In the genomic region with DNA sequence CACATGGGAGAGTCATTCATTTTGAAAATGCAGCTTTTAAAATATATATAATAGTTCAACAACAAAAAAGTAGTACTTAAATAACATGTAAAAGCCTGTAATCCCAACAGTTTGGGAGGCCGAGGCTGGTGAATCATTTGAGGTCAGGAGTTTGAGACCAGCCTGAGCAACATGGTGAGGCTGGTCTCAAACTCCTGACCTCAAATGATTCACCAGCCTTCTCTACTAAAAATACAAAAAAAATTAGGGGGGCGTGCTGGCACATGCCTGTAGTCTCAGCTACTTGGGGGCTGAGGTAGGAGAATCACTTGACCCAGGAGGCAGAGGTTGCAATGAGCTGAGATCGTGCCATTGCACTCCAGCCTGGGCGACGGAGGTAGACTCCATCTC, we compare ENCODE assay signal across 34 cellular contexts.
DNase-seq lines count a peak whose midpoint lies in the region; ATAC-seq, FAIRE-seq and TF ChIP-seq lines count a peak whose summit lies in the region.
"Had no signal": no experiment of that assay in that cellular context is flagged by ENCODE, and none has a peak within 500 bp of the region (broad histone marks: within the 10 kb centered on the region; RNA-seq: fewer than 3 reads in every experiment).

No MANE protein-coding gene starts in this region.

- no peak overlapping the region for H2AFZ ChIP-seq in astrocyte (ENCODE audit: low read depth, low read length)
- H2AFZ ChIP-seq: hepatocyte had no signal

- peaks cover 84% of the 10 kb centered on the region for H3K36me3 Mint-ChIP-seq in HFFc6 (ENCODE audit: low read depth)
- peaks cover 28% of the 10 kb centered on the region for H3K36me3 Mint-ChIP-seq in astrocyte (ENCODE audit: low read depth, unreplicated experiment)

- H3K4me3 Mint-ChIP-seq in HFFc6 (no peak overlapping the region), astrocyte (ENCODE audit: unreplicated experiment) (no peak overlapping the region)
- H3K4me3 Mint-ChIP-seq: naive thymus-derived CD8-positive, alpha-beta T cell; stimulated activated naive CD8-positive, alpha-beta T cell treated with anti-CD3 and anti-CD28 coated beads, Interleukin-15, amount 100 ng/mL, for 72 hours; T-helper 1 cell treated with Interleukin-12 subunit alpha and Interleukin-12 subunit beta and Interleukin-4 antibody, amounts not matched to agents 30 μg/mL and 1 μg/mL, for 36 hours had no signal

- peak overlapping the region; percentile 46 for H3K9ac ChIP-seq in astrocyte (ENCODE audit: low read length)
- H3K9ac ChIP-seq: SK-N-SH had no signal

- H3K27ac Mint-ChIP-seq in HFFc6 (peak overlapping the region; percentile 74), astrocyte (ENCODE audit: unreplicated experiment) (no peak overlapping the region)
- H3K27ac Mint-ChIP-seq: T-helper 1 cell treated with Interleukin-12 subunit alpha and Interleukin-12 subunit beta and Interleukin-4 antibody, amounts not matched to agents 30 μg/mL and 1 μg/mL, for 36 hours had no signal

- no peak overlapping the region for H3K4me3 ChIP-seq in A673 (ENCODE audit: low read depth, low read length, poor library complexity, severe bottlenecking)
- no peak overlapping the region for H3K4me3 ChIP-seq in astrocyte (ENCODE audit: insufficient read depth, low read depth, low read length)
- H3K4me3 ChIP-seq in fibroblast of mammary gland (ENCODE audit: control insufficient read depth, low read depth, low read length), result no peak overlapping the region
- no peak overlapping the region for H3K4me3 ChIP-seq in HAP-1
- H3K4me3 ChIP-seq: hepatocyte, lung, skin epidermis, thyroid gland had no signal

- DNase-seq in A673 (ENCODE audit: low spot score), result no peak
- DNase-seq in HFFc6, result no peak
- no peak for DNase-seq in astrocyte (ENCODE audit: low read depth)
- peak; percentile 27 for DNase-seq in fibroblast of mammary gland (ENCODE audit: low read depth)
- no peak for DNase-seq in GM20000 (ENCODE audit: low spot score)
- no peak for DNase-seq in HAP-1 (ENCODE audit: low spot score in 2 of 2)
- DNase-seq: activated CD4-positive, alpha-beta T cell treated with anti-CD3 and anti-CD28 coated beads, Interleukin-2, amount 50 U/mL, for 48 hours; activated gamma-delta T cell treated with Interleukin-2 at 50 U/mL for 16 hours; activated T-cell treated with anti-CD3 and anti-CD28 coated beads, Interleukin-2, amount 50 U/mL, for 48 hours; DMS79 treated with DMSO at 0.1 percent for 48 hours; KBM-7; left cardiac atrium; MM.1S; naive thymus-derived CD8-positive, alpha-beta T cell; NCI-H1417 treated with DMSO at 0.1 percent for 48 hours; NCI-H2081 treated with DMSO at 0.1 percent for 48 hours; NCI-H2227 treated with DMSO at 0.1 percent for 48 hours; NCI-H526 treated with DMSO at 0.1 percent for 48 hours; NK-92 treated with Interleukin-12 subunit alpha and Interleukin-12 subunit beta, amount 100 ng/mL, for 24 hours; SK-N-SH; stimulated activated CD4-positive, alpha-beta T cell treated with anti-CD3 and anti-CD28 coated beads, Interleukin-2, amount 100 ng/mL, for 24 hours; stimulated activated CD8-positive, alpha-beta memory T cell treated with anti-CD3 and anti-CD28 coated beads, Interleukin-4, amount 100 ng/mL, for 48 hours; stimulated activated naive CD8-positive, alpha-beta T cell treated with anti-CD3 and anti-CD28 coated beads, Interleukin-15, amount 100 ng/mL, for 72 hours; thyroid gland had no signal

- H3K9me3 Mint-ChIP-seq in HFFc6 (peaks cover 12% of the 10 kb centered on the region), astrocyte (ENCODE audit: unreplicated experiment) (peaks cover 11% of the 10 kb centered on the region)

- H3K4me2 ChIP-seq in astrocyte (ENCODE audit: low read length), result no peak overlapping the region
- H3K4me2 ChIP-seq: hepatocyte, SK-N-SH had no signal

- H3K9me3 ChIP-seq in A673 (ENCODE audit: low read depth, low read length, poor library complexity, severe bottlenecking) (no peaks in the 10 kb centered on the region), astrocyte (ENCODE audit: insufficient read depth, low read depth, low read length) (no peaks in the 10 kb centered on the region), HAP-1 (no peaks in the 10 kb centered on the region; the same call in 1 of the 2 replicates)
- H3K9me3 ChIP-seq: SK-N-SH, thyroid gland had no signal

- in situ Hi-C loops in HAP-1 (cut with MboI; ENCODE audit: low sequenced_read_pairs), result no loop called here

- H3K36me3 ChIP-seq in A673 (ENCODE audit: insufficient read depth, low read length, poor library complexity, severe bottlenecking), result peaks cover 7% of the 10 kb centered on the region
- H3K36me3 ChIP-seq in astrocyte (ENCODE audit: insufficient read depth, low read length), result peaks cover 15% of the 10 kb centered on the region
- H3K36me3 ChIP-seq in HAP-1 (replicated peaks), result no peaks in the 10 kb centered on the region

- TF ChIP-seq CTCF in A673 (conservative IDR thresholded peaks at IDR 0.05; ENCODE audit: low read depth, low read length) (no peak), HFFc6 (IDR thresholded peaks at IDR 0.05) (no peak), astrocyte (IDR thresholded peaks at IDR 0.05; ENCODE audit: insufficient read depth, low read depth, low read length) (no peak), fibroblast of mammary gland (conservative IDR thresholded peaks at IDR 0.05; ENCODE audit: control insufficient read depth, insufficient read depth, low read depth, low read length) (no peak), GM20000 (IDR thresholded peaks at IDR 0.05; ENCODE audit: extremely low read depth, missing control alignments) (no peak)

- FAIRE-seq in astrocyte (lab: Jason Lieb, UNC), result no peak
- FAIRE-seq: A204.1, endothelial cell of umbilical vein, GM18507 had no signal

- POLR2A ChIA-PET in A673 (lab: Charles Lee; ENCODE audit: low non-redundant PET), result interaction anchor here (0.6 kb wide), 1 partner anchor 447 kb away, joined by 3 read pairs; no protein-coding TSS in a partner anchor

- H4K20me1 ChIP-seq in astrocyte (ENCODE audit: insufficient read depth, low read length), result no peaks in the 10 kb centered on the region

- H3K27ac ChIP-seq in A673 (ENCODE audit: low read depth, low read length, poor library complexity, severe bottlenecking) (peak overlapping the region; percentile 37), astrocyte (ENCODE audit: low read depth, low read length) (peak overlapping the region; percentile 22)
- H3K27ac ChIP-seq: hepatocyte, skin epidermis, thyroid gland had no signal

- BruUV-seq in A673 (replicated peaks; lab: Mats Ljungman, UMichigan), result no TSS peak

- H3K27me3 ChIP-seq in A673 (replicated peaks; ENCODE audit: insufficient read depth, low read depth, low read length, poor library complexity) (no peaks in the 10 kb centered on the region), astrocyte (ENCODE audit: insufficient read depth, low read length) (no peaks in the 10 kb centered on the region), HAP-1 (ENCODE audit: low read depth) (no peaks in the 10 kb centered on the region)
- H3K27me3 ChIP-seq: hepatocyte, thyroid gland had no signal

- H3K27me3 Mint-ChIP-seq in HFFc6 (ENCODE audit: insufficient read depth), result peaks cover 13% of the 10 kb centered on the region
- H3K27me3 Mint-ChIP-seq in astrocyte (ENCODE audit: low read depth, unreplicated experiment), result no peaks in the 10 kb centered on the region
- H3K27me3 Mint-ChIP-seq: naive thymus-derived CD8-positive, alpha-beta T cell; stimulated activated naive CD8-positive, alpha-beta T cell treated with anti-CD3 and anti-CD28 coated beads, Interleukin-15, amount 100 ng/mL, for 72 hours had no signal

- intact Hi-C loops in A673 (cut with micrococcal nuclease; ENCODE audit: unreplicated experiment), result no loop called here

- H3K4me1 Mint-ChIP-seq in HFFc6 (ENCODE audit: low read depth) (peaks cover 12% of the 10 kb centered on the region), astrocyte (ENCODE audit: low read depth, unreplicated experiment) (peaks cover 3% of the 10 kb centered on the region)

- H3K4me1 ChIP-seq in A673 (ENCODE audit: insufficient read depth, low read length, poor library complexity, severe bottlenecking) (peaks cover 7% of the 10 kb centered on the region), astrocyte (ENCODE audit: insufficient read depth, low read length) (peaks cover 3% of the 10 kb centered on the region), HAP-1 (peaks cover 12% of the 10 kb centered on the region)
- H3K4me1 ChIP-seq: thyroid gland had no signal

- CTCF ChIA-PET in A673 (lab: Charles Lee), result interaction anchor here (0.7 kb wide), 1 partner anchor 230 kb away, joined by 3 read pairs; no protein-coding TSS in a partner anchor

- no peaks in the 10 kb centered on the region for H3K79me2 ChIP-seq in astrocyte (ENCODE audit: insufficient read depth, low read length)

- ATAC-seq in GM21737 (IDR thresholded peaks at IDR 0.05; ENCODE audit: unreplicated experiment) (no peak), HG03342 (IDR thresholded peaks at IDR 0.05; ENCODE audit: unreplicated experiment) (no peak)
- ATAC-seq: left cardiac atrium; naive thymus-derived CD8-positive, alpha-beta T cell; Right ventricle myocardium inferior; stimulated activated naive CD8-positive, alpha-beta T cell treated with anti-CD3 and anti-CD28 coated beads, Interleukin-15, amount 100 ng/mL, for 72 hours had no signal
